Comparison of ENCODE assay signal across 27 cellular contexts in genomic region chr18:44727291-44727690, GRCh38. TPM values are rescaled to one million over a fixed set of nuclear protein-coding genes. Genes with fewer than 3 reads are reported as not detected.
DNase-seq lines count a peak whose midpoint lies in the region; ATAC-seq and TF ChIP-seq lines count a peak whose summit lies in the region.
"Had no signal": no experiment of that assay in that cellular context is flagged by ENCODE, and none has a peak within 500 bp of the region (broad histone marks: within the 10 kb centered on the region; RNA-seq: fewer than 3 reads in every experiment).

No MANE protein-coding gene starts in this region.

- TF ChIP-seq POLR2A in sigmoid colon (IDR thresholded peaks at IDR 0.05) (no peak), prostate gland (IDR thresholded peaks at IDR 0.05) (no peak)

- TF ChIP-seq CTCF in sigmoid colon (IDR thresholded peaks at IDR 0.05) = no peak
- no peak for TF ChIP-seq CTCF in prostate gland (IDR thresholded peaks at IDR 0.05)

- CTCF ChIA-PET in CD8-positive, alpha-beta memory T cell (lab: Charles Lee) = interaction anchor here (1.2 kb wide), 1 partner anchor 9 kb away, joined by 3 read pairs; no protein-coding TSS in a partner anchor

- peaks cover 0 to 2% of the 10 kb centered on the region in 2 donors for H3K27me3 Mint-ChIP-seq in CD8-positive, alpha-beta memory T cell
- peaks cover 2% of the 10 kb centered on the region for H3K27me3 Mint-ChIP-seq in activated naive CD8-positive, alpha-beta T cell treated with anti-CD3 and anti-CD28 coated beads, Interleukin-2, amount 50 U/mL, for 24 hours
- H3K27me3 Mint-ChIP-seq: naive B cell had no signal

- H3K9me3 Mint-ChIP-seq in CD8-positive, alpha-beta memory T cell = no peaks in the 10 kb centered on the region
- H3K9me3 Mint-ChIP-seq in activated naive CD8-positive, alpha-beta T cell treated with anti-CD3 and anti-CD28 coated beads, Interleukin-2, amount 50 U/mL, for 24 hours = no peaks in the 10 kb centered on the region
- H3K9me3 Mint-ChIP-seq: dendritic cell treated with granulocyte-macrophage colony-stimulating factor and Interleukin-4, amounts not matched to agents 40 ng/mL and 50 ng/mL, for 4 days; HFFc6; naive B cell had no signal

- H3K4me3 Mint-ChIP-seq in CD8-positive, alpha-beta memory T cell = peak overlapping the region in 3 of 7 donors; percentile 32 to 35 (median 34)
- H3K4me3 Mint-ChIP-seq in activated naive CD8-positive, alpha-beta T cell treated with anti-CD3 and anti-CD28 coated beads, Interleukin-2, amount 50 U/mL, for 24 hours = no peak overlapping the region
- H3K4me3 Mint-ChIP-seq: dendritic cell treated with granulocyte-macrophage colony-stimulating factor and Interleukin-4, amounts not matched to agents 40 ng/mL and 50 ng/mL, for 4 days; HFFc6 had no signal

- intact Hi-C loops in sigmoid colon (cut with DNase I) (loop anchor here (2.0 kb wide), 1 partner anchor 76 kb away; no protein-coding TSS in a partner anchor), prostate gland (cut with DNase I) (no loop called here)

- peak overlapping the region in 2 of 11 experiments; percentile 75 to 82; a peak in 1 of 22 replicates for H3K27ac ChIP-seq in BLaER1 treated with 17β-estradiol and CSF1 and Interleukin-3, amounts not matched to agents 10 nM and 100 nM
- no peak overlapping the region for H3K27ac ChIP-seq in CD8-positive, alpha-beta memory T cell (ENCODE audit: low read depth, low read length)
- peak overlapping the region in 3 of 4 donors; percentile 64 to 82 (median 81) for H3K27ac ChIP-seq in sigmoid colon
- no peak overlapping the region for H3K27ac ChIP-seq in prostate gland
- H3K27ac ChIP-seq: cardiac muscle cell, parathyroid adenoma had no signal

- H3K4me1 ChIP-seq in BLaER1 treated with 17β-estradiol and CSF1 and Interleukin-3, amounts not matched to agents 10 nM and 100 nM = peaks cover 74 to 87% (median 78%) of the 10 kb centered on the region in 10 experiments
- H3K4me1 ChIP-seq in CD8-positive, alpha-beta memory T cell (ENCODE audit: insufficient read depth, low read length) = peaks cover 75% of the 10 kb centered on the region
- H3K4me1 ChIP-seq in sigmoid colon = peaks cover 0 to 96% (median 90%) of the 10 kb centered on the region in 4 donors
- H3K4me1 ChIP-seq in prostate gland (replicated peaks) = peaks cover 11% of the 10 kb centered on the region

- H3K36me3 Mint-ChIP-seq in CD8-positive, alpha-beta memory T cell = no peaks in the 10 kb centered on the region
- H3K36me3 Mint-ChIP-seq in activated naive CD8-positive, alpha-beta T cell treated with anti-CD3 and anti-CD28 coated beads, Interleukin-2, amount 50 U/mL, for 24 hours (ENCODE audit: low read depth) = peaks cover 6% of the 10 kb centered on the region

- DNase-seq in CD8-positive, alpha-beta memory T cell = no peak
- DNase-seq in activated naive CD8-positive, alpha-beta T cell treated with anti-CD3 and anti-CD28 coated beads, Interleukin-2, amount 50 U/mL, for 24 hours = no peak
- DNase-seq in sigmoid colon (no peak), DMS 273 treated with DMSO at 0.1 percent for 48 hours (lab: John Stamatoyannopoulos, UW) (no peak), prostate gland (ENCODE audit: low spot score) (no peak)
- DNase-seq: activated CD4-positive, alpha-beta T cell treated with anti-CD3 and anti-CD28 coated beads, Interleukin-2, amount 50 U/mL, for 1 hour; activated naive CD4-positive, alpha-beta T cell; activated T-cell treated with anti-CD3 and anti-CD28 coated beads for 4 hours; amygdala; DMS79 treated with DMSO at 0.1 percent for 48 hours; head of caudate nucleus; HFFc6; left cardiac atrium; naive B cell; NCI-H1092 treated with DMSO at 0.1 percent for 48 hours; NCI-H1930; NCI-H345; PC-3; Right ventricle myocardium superior; stimulated activated CD8-positive, alpha-beta memory T cell treated with anti-CD3 and anti-CD28 coated beads, Interleukin-4, amount 100 ng/mL, for 48 hours; SW 1271 had no signal

- no peak for ATAC-seq in activated naive CD8-positive, alpha-beta T cell treated with anti-CD3 and anti-CD28 coated beads, Interleukin-2, amount 50 U/mL, for 24 hours
- ATAC-seq in GM21390 (IDR thresholded peaks at IDR 0.05; ENCODE audit: unreplicated experiment) = no peak
- ATAC-seq: left cardiac atrium, PC-3, sciatic nerve had no signal

- peaks cover 0 to 96% (median 6%) of the 10 kb centered on the region in 11 experiments; a peak in 12 of 22 replicates for H3K27me3 ChIP-seq in BLaER1 treated with 17β-estradiol and CSF1 and Interleukin-3, amounts not matched to agents 10 nM and 100 nM
- H3K27me3 ChIP-seq in CD8-positive, alpha-beta memory T cell (ENCODE audit: insufficient read depth, low read length, poor library complexity, severe bottlenecking) = no peaks in the 10 kb centered on the region
- H3K27me3 ChIP-seq in sigmoid colon (no peaks in the 10 kb centered on the region), prostate gland (replicated peaks; ENCODE audit: insufficient read depth) (no peaks in the 10 kb centered on the region)
- H3K27me3 ChIP-seq: cardiac muscle cell had no signal

- H4K20me1 ChIP-seq in BLaER1 treated with 17β-estradiol and CSF1 and Interleukin-3, amounts not matched to agents 10 nM and 100 nM = peaks cover 0 to 85% (median 15%) of the 10 kb centered on the region in 11 experiments; a peak in 13 of 22 replicates

- no peaks in the 10 kb centered on the region for H3K36me3 ChIP-seq in BLaER1 treated with 17β-estradiol and CSF1 and Interleukin-3, amounts not matched to agents 10 nM and 100 nM
- no peaks in the 10 kb centered on the region for H3K36me3 ChIP-seq in CD8-positive, alpha-beta memory T cell (ENCODE audit: insufficient read depth, low read length)
- H3K36me3 ChIP-seq in sigmoid colon (no peaks in the 10 kb centered on the region), prostate gland (no peaks in the 10 kb centered on the region)
- H3K36me3 ChIP-seq: cardiac muscle cell had no signal

- H3K27ac Mint-ChIP-seq in CD8-positive, alpha-beta memory T cell = peak overlapping the region; percentile 22 to 89 (median 50)
- peak overlapping the region; percentile 14 for H3K27ac Mint-ChIP-seq in activated naive CD8-positive, alpha-beta T cell treated with anti-CD3 and anti-CD28 coated beads, Interleukin-2, amount 50 U/mL, for 24 hours
- H3K27ac Mint-ChIP-seq: dendritic cell treated with granulocyte-macrophage colony-stimulating factor and Interleukin-4, amounts not matched to agents 40 ng/mL and 50 ng/mL, for 4 days; HFFc6 had no signal

- no peaks in the 10 kb centered on the region for H3K9me3 ChIP-seq in BLaER1 treated with 17β-estradiol and CSF1 and Interleukin-3, amounts not matched to agents 10 nM and 100 nM (replicated peaks in 1 of 11)
- H3K9me3 ChIP-seq in CD8-positive, alpha-beta memory T cell (ENCODE audit: low read length) = no peaks in the 10 kb centered on the region
- H3K9me3 ChIP-seq in sigmoid colon = no peaks in the 10 kb centered on the region
- H3K9me3 ChIP-seq in prostate gland = no peaks in the 10 kb centered on the region

- 90 to 93% methylated on average over 4 of the region's 4 CpGs for WGBS in sigmoid colon, 2 donors
- WGBS in prostate gland = 79% methylated on average over 4 of the region's 4 CpGs

- no peak overlapping the region for H3K9ac ChIP-seq in BLaER1 treated with 17β-estradiol and CSF1 and Interleukin-3, amounts not matched to agents 10 nM and 100 nM
- H3K9ac ChIP-seq: parathyroid adenoma had no signal

- no peak overlapping the region for H3K4me3 ChIP-seq in BLaER1 treated with 17β-estradiol and CSF1 and Interleukin-3, amounts not matched to agents 10 nM and 100 nM
- no peak overlapping the region for H3K4me3 ChIP-seq in CD8-positive, alpha-beta memory T cell (ENCODE audit: low read length)
- H3K4me3 ChIP-seq in sigmoid colon (no peak overlapping the region), prostate gland (no peak overlapping the region)
- H3K4me3 ChIP-seq: cardiac muscle cell had no signal

- TF ChIP-seq EP300 in sigmoid colon (IDR thresholded peaks at IDR 0.05) = no peak

- peaks cover 78 to 100% (median 95%) of the 10 kb centered on the region in 3 donors for H3K4me1 Mint-ChIP-seq in CD8-positive, alpha-beta memory T cell
- peaks cover 97% of the 10 kb centered on the region for H3K4me1 Mint-ChIP-seq in activated naive CD8-positive, alpha-beta T cell treated with anti-CD3 and anti-CD28 coated beads, Interleukin-2, amount 50 U/mL, for 24 hours

- POLR2A ChIA-PET in CD8-positive, alpha-beta memory T cell (lab: Charles Lee) = no interaction called here

- peak overlapping the region in 9 of 11 experiments; percentile 62 to 87 (median 81); a peak in 17 of 22 replicates for H3K4me2 ChIP-seq in BLaER1 treated with 17β-estradiol and CSF1 and Interleukin-3, amounts not matched to agents 10 nM and 100 nM

RNA-seq across cellular contexts. Expression of gene SETBP1, which starts 46.6 kb away (rescaled TPM):
- total RNA-seq in CD8-positive, alpha-beta memory T cell = 10 to 100 TPM; 13.9 to 14.1 TPM
- polyA plus RNA-seq in CD8-positive, alpha-beta memory T cell = 0.22 TPM
- total RNA-seq in sigmoid colon = 100 to 1,000 TPM in 1 of 4 donors, 10 to 100 TPM in 3; 67.9 to 100 (median 70.2) TPM
- 1 to 10 TPM in 2 of 3 donors, under 1 TPM in 1; 0.69 to 3.7 (median 1.2) TPM for polyA plus RNA-seq in sigmoid colon
- 10 to 100 TPM; 28.4 to 45.1 TPM for total RNA-seq in prostate gland

Comparison
In these comparisons a context has a peak if more than half of its experiments do, and no peak if none do; other contexts are left out.
1. H3K27ac ChIP-seq: peak in sigmoid colon (3 of 4); none in CD8-positive, alpha-beta memory T cell (single experiment) and prostate gland (0 of 2).